In the genomic region with DNA sequence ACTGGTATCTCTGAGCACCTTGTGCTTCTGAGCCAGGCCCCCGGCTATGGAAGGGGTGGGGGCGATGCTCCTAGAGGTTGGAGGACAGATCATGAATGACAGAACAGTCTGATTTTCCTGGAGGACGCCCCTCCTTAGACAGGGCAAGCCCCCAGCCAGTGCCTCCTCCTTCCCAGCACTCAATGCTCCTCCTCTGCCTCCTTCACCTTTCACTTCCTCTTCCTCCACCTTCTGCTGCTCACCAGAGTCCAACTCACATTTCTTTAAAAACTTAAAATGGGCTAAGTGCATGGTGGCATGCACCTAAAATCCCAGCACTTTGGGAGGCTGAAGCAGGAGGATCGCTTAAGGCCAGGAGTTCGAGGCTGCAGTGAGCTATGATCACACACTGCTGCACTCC, we compare ENCODE assay signal across 20 cellular contexts.
A peak's percentile ranks its signal among the peaks of the same experiment; 100 is the strongest.
DNase-seq lines count a peak whose midpoint lies in the region; ATAC-seq, FAIRE-seq and TF ChIP-seq lines count a peak whose summit lies in the region.
"Had no signal": no experiment of that assay in that cellular context is flagged by ENCODE, and none has a peak within 500 bp of the region (broad histone marks: within the 10 kb centered on the region; RNA-seq: fewer than 3 reads in every experiment).

No MANE protein-coding gene starts in this region.

- no peaks in the 10 kb centered on the region for H3K36me3 Mint-ChIP-seq in neural progenitor cell
- no peaks in the 10 kb centered on the region for H3K36me3 Mint-ChIP-seq in mesothelial cell of epicardium
- no peaks in the 10 kb centered on the region for H3K36me3 Mint-ChIP-seq in T-helper 17 cell (ENCODE audit: low read depth)
- H3K36me3 Mint-ChIP-seq: natural killer cell, WTC11 had no signal

- H3K4me3 ChIP-seq in NB4 (ENCODE audit: low read depth, low read length) (no peak overlapping the region), K562 (no peak overlapping the region), neural progenitor cell (no peak overlapping the region)
- H3K4me3 ChIP-seq: breast epithelium, GM23248 had no signal

- peaks cover 3 to 45% of the 10 kb centered on the region in 2 experiments; a peak in 3 of 5 replicates for H3K4me1 ChIP-seq in K562 (replicated peaks in 1 of 2; ENCODE audit: control insufficient read depth in 2 of 2, insufficient read depth in 2 of 2, low read length in 2 of 2)
- H3K4me1 ChIP-seq in neural progenitor cell: peaks cover 16% of the 10 kb centered on the region

- H3K36me3 ChIP-seq in K562 (ENCODE audit: control insufficient read depth, insufficient read depth, low read length): no peaks in the 10 kb centered on the region
- no peaks in the 10 kb centered on the region for H3K36me3 ChIP-seq in neural progenitor cell
- H3K36me3 ChIP-seq: breast epithelium had no signal

- DNase-seq in GM12891 (ENCODE audit: insufficient read length, low spot score): no peak
- DNase-seq in NB4 (ENCODE audit: low read depth): peak; percentile 61
- peak in 1 of 4 experiments; percentile 11 for DNase-seq in K562 (ENCODE audit: extremely low read depth in 1 of 4, low spot score in 3 of 4)
- no peak for DNase-seq in neural progenitor cell (ENCODE audit: low spot score)
- no peak for DNase-seq in mesothelial cell of epicardium (ENCODE audit: low spot score in 2 of 2, unreplicated experiment in 2 of 2)
- no peak for DNase-seq in T-helper 17 cell
- DNase-seq in NCI-H2171 (lab: John Stamatoyannopoulos, UW): no peak
- DNase-seq: activated CD8-positive, alpha-beta memory T cell treated with anti-CD3 and anti-CD28 coated beads for 24 hours; foreskin fibroblast; GM23248; mesenchymal stem cell; natural killer cell; NCI-H1417 treated with DMSO at 0.1 percent for 48 hours; stimulated activated CD4-positive, alpha-beta T cell treated with anti-CD3 and anti-CD28 coated beads, Interleukin-2, amount 100 ng/mL, for 24 hours; T-helper 2 cell had no signal

- ATAC-seq in HG02642 (IDR thresholded peaks at IDR 0.05; ENCODE audit: poor library complexity, unreplicated experiment) (peak; percentile 51), K562 (no peak), T-helper 17 cell (no peak)
- ATAC-seq: natural killer cell, Right ventricle myocardium inferior, WTC11 had no signal

- H3K79me2 ChIP-seq in K562 (ENCODE audit: control insufficient read depth, insufficient read depth, low read length) (no peaks in the 10 kb centered on the region), neural progenitor cell (ENCODE audit: low read depth) (no peaks in the 10 kb centered on the region)

- BruUV-seq in K562 (replicated peaks; lab: Mats Ljungman, UMichigan): no TSS peak

- H3K27me3 Mint-ChIP-seq in neural progenitor cell (ENCODE audit: insufficient read depth, low read depth): no peaks in the 10 kb centered on the region
- peaks cover 5% of the 10 kb centered on the region for H3K27me3 Mint-ChIP-seq in mesothelial cell of epicardium (ENCODE audit: low read depth)
- H3K27me3 Mint-ChIP-seq in T-helper 17 cell: peaks cover 10% of the 10 kb centered on the region

- no peaks in the 10 kb centered on the region for H3K9me3 ChIP-seq in K562 (replicated peaks; ENCODE audit: control insufficient read depth, insufficient read depth, low read depth, low read length)
- no peaks in the 10 kb centered on the region for H3K9me3 ChIP-seq in neural progenitor cell (ENCODE audit: low read depth)
- H3K9me3 ChIP-seq in T-helper 17 cell (ENCODE audit: control insufficient read depth, low read length, poor library complexity, severe bottlenecking): no peaks in the 10 kb centered on the region
- H3K9me3 ChIP-seq: breast epithelium had no signal

- TF ChIP-seq POLR2A in GM12891 (IDR thresholded peaks at IDR 0.05; ENCODE audit: low read depth, low read length) (no peak), NB4 (IDR thresholded peaks at IDR 0.05; ENCODE audit: extremely low read depth, insufficient read length) (no peak), K562 (conservative IDR thresholded peaks at IDR 0.05) (no peak)

- TF ChIP-seq EP300 in K562 (IDR thresholded peaks at IDR 0.05; ENCODE audit: low read length): no peak

- H3K9ac ChIP-seq in K562 (ENCODE audit: insufficient read depth in 1 of 2, low read depth in 2 of 2, low read length in 2 of 2): peak overlapping the region in 1 of 2 experiments; percentile 78; a peak in 1 of 4 replicates
- no peak overlapping the region for H3K9ac ChIP-seq in neural progenitor cell
- H3K9ac ChIP-seq: GM23248 had no signal

- TF ChIP-seq RAD21 in K562 (CRISPR knock-in tag; conservative IDR thresholded peaks at IDR 0.05 in 1 of 2, IDR thresholded peaks at IDR 0.05 in 1 of 2): no peak

- H4K20me1 ChIP-seq in K562 (replicated peaks; ENCODE audit: control insufficient read depth, insufficient read depth, low read length) (no peaks in the 10 kb centered on the region), neural progenitor cell (ENCODE audit: low read depth) (no peaks in the 10 kb centered on the region)

- H3K4me1 Mint-ChIP-seq in neural progenitor cell (peaks cover 13% of the 10 kb centered on the region), mesothelial cell of epicardium (peaks cover 23% of the 10 kb centered on the region), T-helper 17 cell (peaks cover 2% of the 10 kb centered on the region)

- H3K4me3 Mint-ChIP-seq in neural progenitor cell (no peak overlapping the region), mesothelial cell of epicardium (no peak overlapping the region), T-helper 17 cell (no peak overlapping the region)
- H3K4me3 Mint-ChIP-seq: natural killer cell, WTC11 had no signal

- H3K4me2 ChIP-seq in K562 (ENCODE audit: insufficient read depth, low read length) (no peak overlapping the region), neural progenitor cell (no peak overlapping the region)

- no peaks in the 10 kb centered on the region for H3K9me1 ChIP-seq in K562 (ENCODE audit: control insufficient read depth, insufficient read depth, low read length)

- peaks cover 11% of the 10 kb centered on the region for H3F3A ChIP-seq in neural progenitor cell (ENCODE audit: low read depth)

- H3K27ac ChIP-seq in K562 (ENCODE audit: extremely low read depth, low read depth, low read length): no peak overlapping the region
- H3K27ac ChIP-seq in neural progenitor cell: no peak overlapping the region
- H3K27ac ChIP-seq: breast epithelium, GM23248 had no signal

- intact Hi-C loops in K562 (cut with micrococcal nuclease): no loop called here

- WGBS in K562 (ENCODE audit: insufficient coverage, low coverage, missing lambda C conversion rate): 24% methylated on average over 5 of the region's 5 CpGs

- in situ Hi-C loops in K562 (cut with MboI): no loop called here

- peak; percentile 45 for FAIRE-seq in GM12891 (lab: Jason Lieb, UNC)
- FAIRE-seq in K562 (lab: Jason Lieb, UNC): no peak

- no peak for TF ChIP-seq CTCF in NB4 (IDR thresholded peaks at IDR 0.05; ENCODE audit: low read depth, low read length)
- TF ChIP-seq CTCF in K562 (IDR thresholded peaks at IDR 0.05 in 2 of 3, conservative IDR thresholded peaks at IDR 0.05 in 1 of 3; ENCODE audit: insufficient read depth in 2 of 3, low read depth in 1 of 3, low read length in 3 of 3): no peak
- no peak for TF ChIP-seq CTCF in neural progenitor cell (IDR thresholded peaks at IDR 0.05)
- TF ChIP-seq CTCF in mesothelial cell of epicardium (IDR thresholded peaks at IDR 0.05; ENCODE audit: unreplicated experiment): no peak

- H3K27ac Mint-ChIP-seq in neural progenitor cell: no peak overlapping the region
- H3K27ac Mint-ChIP-seq in mesothelial cell of epicardium: no peak overlapping the region
- no peak overlapping the region for H3K27ac Mint-ChIP-seq in T-helper 17 cell
- H3K27ac Mint-ChIP-seq: natural killer cell had no signal

- H3K27me3 ChIP-seq in K562 (ENCODE audit: control insufficient read depth in 2 of 2, insufficient read depth in 2 of 2, low read length in 2 of 2): peaks cover 5 to 22% of the 10 kb centered on the region in 2 experiments; a peak in 4 of 5 replicates
- H3K27me3 ChIP-seq in neural progenitor cell: peaks cover 9% of the 10 kb centered on the region

- POLR2A ChIA-PET in K562 (lab: Yijun Ruan, JAX): no interaction called here

- CTCF ChIA-PET in K562 (lab: Yijun Ruan, JAX; ENCODE audit: low intra/inter-chr PET ratio): no interaction called here

- H3K9me3 Mint-ChIP-seq in neural progenitor cell: no peaks in the 10 kb centered on the region
- H3K9me3 Mint-ChIP-seq in mesothelial cell of epicardium: no peaks in the 10 kb centered on the region
- H3K9me3 Mint-ChIP-seq: IgD-negative memory B cell, natural killer cell, WTC11 had no signal

- H2AFZ ChIP-seq in K562 (ENCODE audit: low read depth, low read length): peak overlapping the region; percentile 57
- no peak overlapping the region for H2AFZ ChIP-seq in neural progenitor cell (replicated peaks)
- H2AFZ ChIP-seq: GM23248 had no signal

TF ChIP-seq in GM12891, 5 proteins besides CTCF, POLR2A, EP300 and RAD21:
- TF ChIP-seq POLR2AphosphoS5 (IDR thresholded peaks at IDR 0.05; ENCODE audit: low read depth, low read length): no peak
- peak; percentile 96 for TF ChIP-seq SPI1 (IDR thresholded peaks at IDR 0.05; ENCODE audit: low read depth, low read length)
- no peak for TF ChIP-seq TAF1 (IDR thresholded peaks at IDR 0.05; ENCODE audit: low read depth, low read length)
- TF ChIP-seq PAX5 (IDR thresholded peaks at IDR 0.05; ENCODE audit: insufficient read depth, low read length, severe bottlenecking): no peak
- TF ChIP-seq POU2F2 (IDR thresholded peaks at IDR 0.05; ENCODE audit: low read depth, low read length): no peak

TF ChIP-seq in K562, 482 proteins besides CTCF, POLR2A, EP300 and RAD21:
- no peak for TF ChIP-seq ELF4 (CRISPR knock-in tag; IDR thresholded peaks at IDR 0.05)
- TF ChIP-seq SPI1 (IDR thresholded peaks at IDR 0.05; ENCODE audit: borderline replicate concordance, low read depth, low read length): peak; percentile 83; the same call in 1 of the 2 replicates
